ENCODE assay signal across 25 cellular contexts in the genomic region with DNA sequence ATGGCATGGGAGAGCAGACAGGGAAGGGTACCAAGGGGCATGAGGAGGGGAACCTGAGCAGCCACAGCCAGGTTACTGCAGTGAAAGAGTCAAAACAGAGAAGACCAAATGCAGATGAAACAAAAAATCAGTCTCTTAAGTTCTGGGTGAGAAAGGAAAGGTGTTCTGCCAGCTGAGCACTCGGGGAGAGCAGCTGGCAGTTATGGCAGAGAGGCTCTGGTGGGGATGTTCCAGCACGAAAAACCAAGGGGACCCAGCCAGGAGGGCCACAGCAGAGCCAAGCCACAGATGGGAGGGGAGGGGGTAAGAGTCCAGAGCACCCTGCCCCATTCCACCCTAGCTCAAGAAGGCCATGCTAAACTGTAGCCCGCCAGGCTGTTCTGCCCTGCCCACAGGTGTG. TPM values are rescaled to one million over a fixed set of nuclear protein-coding genes. Genes with fewer than 3 reads are reported as not detected.
DNase-seq lines count a peak whose midpoint lies in the region; ATAC-seq, FAIRE-seq and TF ChIP-seq lines count a peak whose summit lies in the region.
"Had no signal": no experiment of that assay in that cellular context is flagged by ENCODE, and none has a peak within 500 bp of the region (broad histone marks: within the 10 kb centered on the region; RNA-seq: fewer than 3 reads in every experiment).

No MANE protein-coding gene starts in this region.

- no peak for DNase-seq in activated naive CD4-positive, alpha-beta T cell treated with anti-CD3 and anti-CD28 coated beads for 36 hours
- DNase-seq in endothelial cell of umbilical vein (ENCODE audit: low read depth, low spot score) (no peak), sigmoid colon (no peak), NCI-H1694 (lab: John Stamatoyannopoulos, UW) (no peak)
- DNase-seq in stimulated activated effector memory CD8-positive, alpha-beta T cell treated with anti-CD3 and anti-CD28 coated beads, Interleukin-12 subunit alpha, Interleukin-12 subunit beta, amount 100 ng/mL, for 72 hours (ENCODE audit: low spot score in 2 of 2), result no peak
- DNase-seq: activated naive CD4-positive, alpha-beta T cell; brain microvascular endothelial cell; foreskin fibroblast; GOT3; mesendoderm; NCI-H1930; NCI-H446 treated with DMSO at 0.1 percent for 48 hours; psoas muscle had no signal

- no peaks in the 10 kb centered on the region for H3K79me2 ChIP-seq in endothelial cell of umbilical vein (ENCODE audit: control insufficient read depth, insufficient read depth, low read length)

- H3K4me2 ChIP-seq in endothelial cell of umbilical vein (ENCODE audit: insufficient read depth, low read length), result no peak overlapping the region
- H3K4me2 ChIP-seq: A549, BLaER1, smooth muscle cell had no signal

- H3K36me3 Mint-ChIP-seq in activated naive CD4-positive, alpha-beta T cell treated with anti-CD3 and anti-CD28 coated beads, Interleukin-2, amount 50 U/mL, for 24 hours, result peaks cover 12% of the 10 kb centered on the region
- peaks cover 15% of the 10 kb centered on the region for H3K36me3 Mint-ChIP-seq in activated naive CD4-positive, alpha-beta T cell treated with anti-CD3 and anti-CD28 coated beads for 36 hours (ENCODE audit: low read depth)
- H3K36me3 Mint-ChIP-seq in activated naive CD8-positive, alpha-beta T cell, result peaks cover 6% of the 10 kb centered on the region
- H3K36me3 Mint-ChIP-seq in stimulated activated effector memory CD8-positive, alpha-beta T cell treated with anti-CD3 and anti-CD28 coated beads, Interleukin-12 subunit alpha, Interleukin-12 subunit beta, amount 100 ng/mL, for 72 hours, result peaks cover 95% of the 10 kb centered on the region

- intact Hi-C loops in activated naive CD4-positive, alpha-beta T cell treated with anti-CD3 and anti-CD28 coated beads for 36 hours (cut with micrococcal nuclease), result no loop called here
- intact Hi-C loops in endothelial cell of umbilical vein (cut with micrococcal nuclease), result no loop called here
- intact Hi-C loops in sigmoid colon (cut with DNase I), result no loop called here

- no peak overlapping the region for H3K4me3 Mint-ChIP-seq in activated naive CD4-positive, alpha-beta T cell treated with anti-CD3 and anti-CD28 coated beads, Interleukin-2, amount 50 U/mL, for 24 hours
- no peak overlapping the region for H3K4me3 Mint-ChIP-seq in activated naive CD4-positive, alpha-beta T cell treated with anti-CD3 and anti-CD28 coated beads for 36 hours
- H3K4me3 Mint-ChIP-seq in activated naive CD8-positive, alpha-beta T cell, result no peak overlapping the region
- no peak overlapping the region for H3K4me3 Mint-ChIP-seq in stimulated activated effector memory CD8-positive, alpha-beta T cell treated with anti-CD3 and anti-CD28 coated beads, Interleukin-12 subunit alpha, Interleukin-12 subunit beta, amount 100 ng/mL, for 72 hours
- H3K4me3 Mint-ChIP-seq: neural crest cell had no signal

- dilution Hi-C loops in endothelial cell of umbilical vein (cut with MboI; ENCODE audit: extremely low pct_ligation_motif_present, low sequenced_read_pairs), result no loop called here

- H3K9ac ChIP-seq in endothelial cell of umbilical vein (replicated peaks; ENCODE audit: extremely low read depth, insufficient read depth, low read length), result no peak overlapping the region
- H3K9ac ChIP-seq: BLaER1 had no signal

- 84 to 97% methylated on average over 3 of the region's 3 CpGs for WGBS in sigmoid colon, 2 donors

- H3K4me1 ChIP-seq in endothelial cell of umbilical vein (ENCODE audit: control insufficient read depth, extremely low read depth, insufficient read depth, low read length) (no peaks in the 10 kb centered on the region), sigmoid colon (peaks cover 0 to 10% (median 4%) of the 10 kb centered on the region in 4 donors)
- H3K4me1 ChIP-seq: A549 had no signal

- BruUV-seq in endothelial cell of umbilical vein (replicated peaks; lab: Mats Ljungman, UMichigan), result TSS peak; percentile 12

- H3K9me3 ChIP-seq in endothelial cell of umbilical vein (replicated peaks; ENCODE audit: control insufficient read depth, insufficient read depth, low read length) (no peaks in the 10 kb centered on the region), sigmoid colon (no peaks in the 10 kb centered on the region)
- H3K9me3 ChIP-seq: A549, BLaER1, psoas muscle had no signal

- no peak for ATAC-seq in stimulated activated effector memory CD8-positive, alpha-beta T cell treated with anti-CD3 and anti-CD28 coated beads, Interleukin-12 subunit alpha, Interleukin-12 subunit beta, amount 100 ng/mL, for 72 hours
- no peak for ATAC-seq in HG03469 (IDR thresholded peaks at IDR 0.05; ENCODE audit: unreplicated experiment)
- ATAC-seq: A549 had no signal

- H3K27me3 Mint-ChIP-seq in activated naive CD4-positive, alpha-beta T cell treated with anti-CD3 and anti-CD28 coated beads, Interleukin-2, amount 50 U/mL, for 24 hours, result no peaks in the 10 kb centered on the region
- no peaks in the 10 kb centered on the region for H3K27me3 Mint-ChIP-seq in activated naive CD4-positive, alpha-beta T cell treated with anti-CD3 and anti-CD28 coated beads for 36 hours (ENCODE audit: low read depth)
- H3K27me3 Mint-ChIP-seq in activated naive CD8-positive, alpha-beta T cell, result no peaks in the 10 kb centered on the region

- H3K27ac ChIP-seq in endothelial cell of umbilical vein (ENCODE audit: insufficient read depth, low read depth, low read length) (no peak overlapping the region), sigmoid colon (no peak overlapping the region)
- H3K27ac ChIP-seq: A549, BLaER1, brain microvascular endothelial cell, coronary artery, HL-60, psoas muscle had no signal

- no peak for TF ChIP-seq EP300 in sigmoid colon (IDR thresholded peaks at IDR 0.05)

- H3K4me3 ChIP-seq in endothelial cell of umbilical vein (replicated peaks in 1 of 3; ENCODE audit: insufficient read depth in 1 of 3, low read depth in 1 of 3, low read length in 3 of 3), result no peak overlapping the region
- H3K4me3 ChIP-seq in sigmoid colon, result no peak overlapping the region
- H3K4me3 ChIP-seq: A549, BLaER1, coronary artery, psoas muscle, smooth muscle cell had no signal

- H3K4me1 Mint-ChIP-seq in activated naive CD4-positive, alpha-beta T cell treated with anti-CD3 and anti-CD28 coated beads, Interleukin-2, amount 50 U/mL, for 24 hours, result peaks cover 20% of the 10 kb centered on the region
- H3K4me1 Mint-ChIP-seq in activated naive CD4-positive, alpha-beta T cell treated with anti-CD3 and anti-CD28 coated beads for 36 hours (ENCODE audit: low read depth), result peaks cover 12% of the 10 kb centered on the region
- peaks cover 28% of the 10 kb centered on the region for H3K4me1 Mint-ChIP-seq in activated naive CD8-positive, alpha-beta T cell (ENCODE audit: low read depth)
- H3K4me1 Mint-ChIP-seq in stimulated activated effector memory CD8-positive, alpha-beta T cell treated with anti-CD3 and anti-CD28 coated beads, Interleukin-12 subunit alpha, Interleukin-12 subunit beta, amount 100 ng/mL, for 72 hours, result peaks cover 35% of the 10 kb centered on the region

- no peak for TF ChIP-seq CTCF in endothelial cell of umbilical vein (IDR thresholded peaks at IDR 0.05; ENCODE audit: extremely low read depth in 1 of 2, insufficient read depth in 1 of 2, low read depth in 1 of 2, low read length in 2 of 2)
- TF ChIP-seq CTCF in sigmoid colon (IDR thresholded peaks at IDR 0.05), result no peak

- H4K20me1 ChIP-seq in endothelial cell of umbilical vein (replicated peaks; ENCODE audit: control insufficient read depth, extremely low read depth, insufficient read depth, low read length), result no peaks in the 10 kb centered on the region

- CTCF ChIA-PET in activated naive CD4-positive, alpha-beta T cell treated with anti-CD3 and anti-CD28 coated beads for 36 hours (lab: Charles Lee), result no interaction called here
- CTCF ChIA-PET in endothelial cell of umbilical vein (lab: Charles Lee), result interaction anchor here (3.1 kb wide), 1 partner anchor 14 kb away, joined by 14 read pairs; no protein-coding TSS in a partner anchor

- H3K27ac Mint-ChIP-seq in activated naive CD4-positive, alpha-beta T cell treated with anti-CD3 and anti-CD28 coated beads, Interleukin-2, amount 50 U/mL, for 24 hours, result peak overlapping the region; percentile 44
- H3K27ac Mint-ChIP-seq in activated naive CD4-positive, alpha-beta T cell treated with anti-CD3 and anti-CD28 coated beads for 36 hours, result no peak overlapping the region
- peak overlapping the region; percentile 82 for H3K27ac Mint-ChIP-seq in activated naive CD8-positive, alpha-beta T cell
- H3K27ac Mint-ChIP-seq in stimulated activated effector memory CD8-positive, alpha-beta T cell treated with anti-CD3 and anti-CD28 coated beads, Interleukin-12 subunit alpha, Interleukin-12 subunit beta, amount 100 ng/mL, for 72 hours, result peak overlapping the region; percentile 38

- H3K27me3 ChIP-seq in endothelial cell of umbilical vein (ENCODE audit: control insufficient read depth in 2 of 2, insufficient read depth in 2 of 2, low read length in 2 of 2) (no peaks in the 10 kb centered on the region), sigmoid colon (no peaks in the 10 kb centered on the region)
- H3K27me3 ChIP-seq: BLaER1, brain microvascular endothelial cell had no signal

- POLR2A ChIA-PET in endothelial cell of umbilical vein (lab: Charles Lee), result no interaction called here

- H3K36me3 ChIP-seq in endothelial cell of umbilical vein (ENCODE audit: control insufficient read depth in 2 of 2, extremely low read depth in 1 of 2, insufficient read depth in 2 of 2, low read length in 2 of 2), result peaks cover 25 to 38% of the 10 kb centered on the region in 2 experiments
- H3K36me3 ChIP-seq in sigmoid colon, result peaks cover 29 to 83% (median 47%) of the 10 kb centered on the region in 4 donors

- TF ChIP-seq POLR2A in endothelial cell of umbilical vein (IDR thresholded peaks at IDR 0.05; ENCODE audit: low read depth, low read length), result no peak
- no peak for TF ChIP-seq POLR2A in sigmoid colon (IDR thresholded peaks at IDR 0.05)

- H2AFZ ChIP-seq in endothelial cell of umbilical vein (ENCODE audit: low read depth, low read length), result no peak overlapping the region

- FAIRE-seq in endothelial cell of umbilical vein (lab: Jason Lieb, UNC), result no peak
- FAIRE-seq: A549, GM19239 had no signal

- H3K9me1 ChIP-seq in endothelial cell of umbilical vein (replicated peaks; ENCODE audit: control insufficient read depth, extremely low read depth, insufficient read depth, low read length), result no peaks in the 10 kb centered on the region

- no peaks in the 10 kb centered on the region for H3K9me3 Mint-ChIP-seq in activated naive CD4-positive, alpha-beta T cell treated with anti-CD3 and anti-CD28 coated beads, Interleukin-2, amount 50 U/mL, for 24 hours
- no peaks in the 10 kb centered on the region for H3K9me3 Mint-ChIP-seq in activated naive CD4-positive, alpha-beta T cell treated with anti-CD3 and anti-CD28 coated beads for 36 hours
- no peaks in the 10 kb centered on the region for H3K9me3 Mint-ChIP-seq in activated naive CD8-positive, alpha-beta T cell (ENCODE audit: low read depth)
- H3K9me3 Mint-ChIP-seq in stimulated activated effector memory CD8-positive, alpha-beta T cell treated with anti-CD3 and anti-CD28 coated beads, Interleukin-12 subunit alpha, Interleukin-12 subunit beta, amount 100 ng/mL, for 72 hours, result no peaks in the 10 kb centered on the region
- H3K9me3 Mint-ChIP-seq: neural crest cell had no signal

RNA-seq across cellular contexts. Expression of a gene that starts 31.7 kb away (rescaled TPM):
- total RNA-seq in activated naive CD4-positive, alpha-beta T cell treated with anti-CD3 and anti-CD28 coated beads for 36 hours, result not detected
- total RNA-seq in endothelial cell of umbilical vein, result not detected in 2 replicates
- not detected in 2 replicates for polyA plus RNA-seq in endothelial cell of umbilical vein
- polyA plus RNA-seq in endothelial cell of umbilical vein (2011; cell fraction: cytosol; rRNA removed), result not detected in 2 replicates
- not detected in 2 replicates for polyA plus RNA-seq in endothelial cell of umbilical vein (2011; cell fraction: nucleus; rRNA removed)
- polyA plus RNA-seq in endothelial cell of umbilical vein (2012), result not detected in 2 replicates
- polyA minus RNA-seq in endothelial cell of umbilical vein, result not detected in 2 replicates
- polyA minus RNA-seq in endothelial cell of umbilical vein (2011; cell fraction: cytosol; rRNA and poly(A)+ RNA removed), result not detected
- polyA minus RNA-seq in endothelial cell of umbilical vein (2011; cell fraction: nucleus; rRNA and poly(A)+ RNA removed), result not detected in 2 replicates
- total RNA-seq in sigmoid colon, result not detected
- polyA plus RNA-seq in sigmoid colon, result not detected
- total RNA-seq: G401, kidney epithelial cell, neural crest cell, smooth muscle cell had no signal
- polyA plus RNA-seq: A549, smooth muscle cell had no signal
